In the genomic region with DNA sequence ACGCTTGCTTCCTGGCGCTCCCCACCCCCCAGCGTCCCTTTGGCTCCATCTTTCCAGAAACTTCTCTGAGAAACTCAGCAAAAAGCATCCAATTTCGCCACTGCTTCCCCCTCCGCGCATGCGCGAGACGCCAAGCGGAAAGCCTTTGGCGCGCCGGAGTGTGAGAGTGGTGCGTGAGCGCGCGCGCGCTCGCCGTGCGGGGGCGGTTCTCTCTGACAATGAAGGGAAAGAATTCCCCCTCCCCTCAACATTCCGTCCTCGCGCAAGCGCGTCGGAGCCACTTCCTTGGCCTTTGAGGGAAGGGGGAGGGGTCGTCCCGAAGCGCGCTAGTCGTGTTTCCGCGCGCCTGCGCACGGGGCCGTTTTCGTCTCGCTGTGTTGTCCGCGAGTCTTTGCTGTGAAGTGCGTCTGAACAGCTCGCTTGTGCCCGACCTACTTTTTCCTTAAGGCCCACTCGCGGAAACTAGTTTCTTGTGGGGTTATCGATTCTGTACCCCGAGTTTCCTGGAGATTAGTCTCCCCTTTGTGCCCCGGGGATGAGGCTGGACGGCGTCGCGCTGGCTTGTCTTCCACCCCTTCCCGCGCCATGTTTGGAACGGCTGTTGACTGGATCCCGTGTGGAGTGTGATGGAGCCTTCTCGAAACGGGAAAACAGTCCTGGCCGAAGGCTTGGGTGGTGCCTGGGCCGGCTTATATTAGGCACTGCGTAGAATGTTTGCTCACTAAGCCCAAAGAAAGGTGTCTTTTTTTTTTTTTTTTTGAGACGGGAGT, we compare ENCODE assay signal across 8 cellular contexts. TPM values are rescaled to one million over a fixed set of nuclear protein-coding genes. Genes with fewer than 3 reads are reported as not detected.
DNase-seq lines count a peak whose midpoint lies in the region; ATAC-seq and TF ChIP-seq lines count a peak whose summit lies in the region.

No MANE protein-coding gene starts in this region.

- TF ChIP-seq POLR2A in GM10847 (IDR thresholded peaks at IDR 0.05; ENCODE audit: extremely low read depth, insufficient read length) (peak; percentile 67), ovary (IDR thresholded peaks at IDR 0.05) (peak; percentile 82)

- WGBS in ovary, 3 donors = 1 to 2% (median 2%) methylated on average over 59 to 66 of the region's 66 CpGs
- WGBS in thymus = 5% methylated on average over 66 of the region's 66 CpGs

- H3K27me3 ChIP-seq in adipocyte (replicated peaks; ENCODE audit: control insufficient read depth, insufficient read depth, low read length) (no peaks in the 10 kb centered on the region), ovary (no peaks in the 10 kb centered on the region), thymus (ENCODE audit: control insufficient read depth, insufficient read depth) (no peaks in the 10 kb centered on the region)

- H3K36me3 ChIP-seq in adipocyte (ENCODE audit: control insufficient read depth, insufficient read depth, low read length, severe bottlenecking) (no peaks in the 10 kb centered on the region), ovary (no peaks in the 10 kb centered on the region), thymus (ENCODE audit: control insufficient read depth, insufficient read depth) (no peaks in the 10 kb centered on the region)

- H3K9me3 ChIP-seq in adipocyte (ENCODE audit: control insufficient read depth, low read length) = no peaks in the 10 kb centered on the region
- no peaks in the 10 kb centered on the region for H3K9me3 ChIP-seq in ovary
- no peaks in the 10 kb centered on the region for H3K9me3 ChIP-seq in thymus (ENCODE audit: control insufficient read depth)

- DNase-seq in NCI-H1436 (lab: John Stamatoyannopoulos, UW) = peak; percentile 99
- peak; percentile 82 to 95 for DNase-seq in SW 1271 (lab: John Stamatoyannopoulos, UW)
- peak; percentile 100 for DNase-seq in adipocyte (ENCODE audit: low read depth)
- DNase-seq in Right ventricle myocardium superior = peak; percentile 100
- DNase-seq in ovary = peak; percentile 100

- peak overlapping the region; percentile 98 for H3K9ac ChIP-seq in adipocyte (ENCODE audit: low read length)

- TF ChIP-seq EP300 in ovary (IDR thresholded peaks at IDR 0.05) = peak; percentile 94

- H3K4me1 ChIP-seq in adipocyte (ENCODE audit: control insufficient read depth, insufficient read depth, low read length) = peaks cover 20% of the 10 kb centered on the region
- no peaks in the 10 kb centered on the region for H3K4me1 ChIP-seq in ovary (ENCODE audit: insufficient read depth)
- peaks cover 12% of the 10 kb centered on the region for H3K4me1 ChIP-seq in thymus (ENCODE audit: control insufficient read depth, insufficient read depth, low read length)

- H3K4me3 ChIP-seq in adipocyte (ENCODE audit: low read length) (peak overlapping the region; percentile 92), ovary (peak overlapping the region; percentile 53), thymus (ENCODE audit: low read length) (peak overlapping the region; percentile 57)

- peak overlapping the region; percentile 99 to 100 for H3K27ac ChIP-seq in ovary
- H3K27ac ChIP-seq in thymus (ENCODE audit: low read depth) = peak overlapping the region; percentile 100

- no peak for TF ChIP-seq CTCF in ovary (IDR thresholded peaks at IDR 0.05)

- intact Hi-C loops in Right ventricle myocardium superior (cut with DNase I) = loop anchor here (2.0 kb wide), 1 partner anchor 13 kb away; no protein-coding TSS in a partner anchor
- intact Hi-C loops in ovary (cut with DNase I) = loop anchor here in 1 of 4 donors (2.0 kb wide), 1 partner anchor 13 kb away; no protein-coding TSS in a partner anchor

- ATAC-seq in HG02759 (IDR thresholded peaks at IDR 0.05; ENCODE audit: unreplicated experiment) (peak; percentile 56), Right ventricle myocardium superior (ENCODE audit: poor library complexity) (peak; percentile 90)

RNA-seq across cellular contexts. Expression of a gene that starts 11.6 kb away (rescaled TPM):
- total RNA-seq in Right ventricle myocardium superior (20.3 TPM), ovary (10 to 100 TPM; 38.0 to 93.2 (median 65.6) TPM)
- polyA plus RNA-seq in ovary (10 to 100 TPM; 30.5 to 41.7 TPM), thymus (11.4 TPM)

RNA-seq across cellular contexts. Expression of a gene that starts 28.5 kb away (rescaled TPM):
- total RNA-seq in Right ventricle myocardium superior (6.1 TPM), ovary (1 to 10 TPM in 6 of 7 donors, under 1 TPM in 1; 0.65 to 3.3 (median 1.2) TPM)
- polyA plus RNA-seq in ovary (1 to 10 TPM; 1.4 to 5.6 TPM), thymus (4.0 TPM)

Comparison
In these comparisons a context has a peak if more than half of its experiments do, and no peak if none do; other contexts are left out.
1. Peak in every context shown above with its lines: DNase-seq, ATAC-seq, H3K4me3 ChIP-seq and H3K27ac ChIP-seq.